ENCODE assay signal across 8 cellular contexts in the genomic region with DNA sequence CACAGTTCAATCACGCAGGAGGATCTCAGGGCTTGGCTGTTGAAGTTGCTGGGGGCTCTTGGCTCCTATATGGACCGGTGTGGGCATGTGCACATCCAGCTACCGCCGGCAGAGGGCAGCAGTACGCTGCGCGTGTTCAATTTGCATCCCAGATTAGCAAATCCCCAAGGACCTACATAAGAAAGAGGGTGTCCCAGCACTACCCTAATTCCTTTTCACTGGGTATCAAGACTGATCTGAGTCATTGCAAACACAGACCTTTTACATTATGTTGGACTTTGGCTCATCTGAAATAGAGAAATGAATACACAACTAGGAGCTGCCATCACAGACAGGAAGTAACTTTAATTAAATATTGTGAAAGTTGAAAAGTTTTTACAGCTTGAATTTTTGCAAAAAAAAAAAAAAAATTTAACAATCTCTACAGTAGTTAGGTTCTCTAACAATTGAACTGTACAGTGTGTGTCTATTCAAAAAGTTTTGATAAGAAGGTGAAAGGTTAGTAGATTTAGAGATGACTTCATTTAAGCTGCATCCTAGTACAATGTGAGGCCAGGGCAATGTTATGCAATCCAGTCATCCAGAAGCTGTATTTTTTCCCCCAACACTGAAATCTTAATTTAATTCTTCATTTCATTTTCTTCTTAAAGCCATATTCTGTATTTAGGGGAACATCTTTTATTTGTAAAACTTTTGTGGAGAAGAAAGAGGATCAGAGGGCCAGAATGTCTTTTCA.
DNase-seq lines count a peak whose midpoint lies in the region; ATAC-seq and TF ChIP-seq lines count a peak whose summit lies in the region.

No MANE protein-coding gene starts in this region.

- H3K9me2 ChIP-seq in OCI-LY7 (ENCODE audit: insufficient read depth, low read length) (no peaks in the 10 kb centered on the region), neural cell (ENCODE audit: insufficient read depth, low read length) (no peaks in the 10 kb centered on the region)

- H4K20me1 ChIP-seq in OCI-LY7 (ENCODE audit: insufficient read depth, low read length): no peaks in the 10 kb centered on the region
- H4K20me1 ChIP-seq in fibroblast of lung (ENCODE audit: control insufficient read depth, extremely low read depth, insufficient read depth, low read length): no peaks in the 10 kb centered on the region
- no peaks in the 10 kb centered on the region for H4K20me1 ChIP-seq in neural cell (ENCODE audit: insufficient read depth)

- TF ChIP-seq RAD21 in neural cell (conservative IDR thresholded peaks at IDR 0.05): peak; percentile 86

- H3K27me3 ChIP-seq in HL-60 (ENCODE audit: insufficient read depth, poor library complexity, severe bottlenecking) (peaks cover 11% of the 10 kb centered on the region), fibroblast of lung (ENCODE audit: control insufficient read depth, insufficient read depth, low read length) (no peaks in the 10 kb centered on the region), neural cell (ENCODE audit: insufficient read depth, low read depth, low read length) (peaks cover 4% of the 10 kb centered on the region), stomach (peaks cover 0 to 24% (median 0%) of the 10 kb centered on the region in 3 donors)

- TF ChIP-seq CTCF in HL-60 (IDR thresholded peaks at IDR 0.05; ENCODE audit: insufficient read depth, low read length) (peak; percentile 94), OCI-LY7 (conservative IDR thresholded peaks at IDR 0.05; ENCODE audit: low read length) (peak; percentile 100), fibroblast of lung (conservative IDR thresholded peaks at IDR 0.05 in 1 of 2, IDR thresholded peaks at IDR 0.05 in 1 of 2; ENCODE audit: low read depth in 1 of 2, low read length in 2 of 2) (peak; percentile 97 to 98), neural cell (IDR thresholded peaks at IDR 0.05; ENCODE audit: poor library complexity, severe bottlenecking) (peak; percentile 87), stomach (IDR thresholded peaks at IDR 0.05) (peak in 5 of 7 experiments; percentile 87 to 99 (median 96))

- POLR2A ChIA-PET in OCI-LY7 (lab: Charles Lee): interaction anchor here (0.6 to 1.2 kb wide), 16 partner anchors 10 to 1944 kb away, joined by 3 to 6 read pairs (median 3); no protein-coding TSS in a partner anchor

- CTCF ChIA-PET in OCI-LY7 (lab: Charles Lee; ENCODE audit: unreplicated experiment): interaction anchor here (0.6 to 2.3 kb wide), 9 partner anchors 12 to 521 kb away, joined by 3 to 17 read pairs (median 3); no protein-coding TSS in a partner anchor

- H3K9me3 ChIP-seq in OCI-LY7 (ENCODE audit: low read length) (no peaks in the 10 kb centered on the region), fibroblast of lung (ENCODE audit: control insufficient read depth, insufficient read depth, low read depth, low read length) (no peaks in the 10 kb centered on the region), neural cell (ENCODE audit: low read length) (no peaks in the 10 kb centered on the region), stomach (no peaks in the 10 kb centered on the region)

- peaks cover 8% of the 10 kb centered on the region; the same call in 1 of the 2 replicates for H3K36me3 ChIP-seq in OCI-LY7 (ENCODE audit: insufficient read depth, low read length)
- H3K36me3 ChIP-seq in fibroblast of lung (ENCODE audit: control insufficient read depth, insufficient read depth, low read length): no peaks in the 10 kb centered on the region
- peaks cover 5% of the 10 kb centered on the region for H3K36me3 ChIP-seq in neural cell (ENCODE audit: insufficient read depth, low read length)
- H3K36me3 ChIP-seq in stomach: no peaks in the 10 kb centered on the region

- BruUV-seq in OCI-LY7 (replicated peaks; lab: Mats Ljungman, UMichigan): TSS peak; percentile 50

- peak; percentile 89 for ATAC-seq in GM21360 (IDR thresholded peaks at IDR 0.05; ENCODE audit: unreplicated experiment)

- DNase-seq in D341Med (ENCODE audit: low spot score) (peak; percentile 77), HL-60 (ENCODE audit: low read depth in 1 of 2, low spot score in 1 of 2) (peak; percentile 24 to 56), OCI-LY7 (ENCODE audit: low spot score) (peak; percentile 90), fibroblast of lung (ENCODE audit: low read depth in 2 of 2) (peak; percentile 50 to 78), stomach (peak; percentile 79)
- DNase-seq in activated T-cell treated with anti-CD3 and anti-CD28 coated beads, Interleukin-2, amount 50 U/mL, for 1 hour: peak; percentile 74

- H3K79me2 ChIP-seq in OCI-LY7 (ENCODE audit: insufficient read depth, low read depth, low read length) (no peaks in the 10 kb centered on the region), fibroblast of lung (ENCODE audit: control insufficient read depth, insufficient read depth, low read length) (no peaks in the 10 kb centered on the region), neural cell (replicated peaks; ENCODE audit: insufficient read depth, low read length) (no peaks in the 10 kb centered on the region)

- TF ChIP-seq POLR2A in stomach (IDR thresholded peaks at IDR 0.05): no peak

- H3F3A ChIP-seq in neural cell (ENCODE audit: insufficient read depth, low read length, poor library complexity, severe bottlenecking): no peaks in the 10 kb centered on the region

- H3K9ac ChIP-seq in fibroblast of lung (ENCODE audit: insufficient read depth, low read length) (no peak overlapping the region), neural cell (ENCODE audit: low read length) (no peak overlapping the region)

- H3K27ac ChIP-seq in HL-60 (replicated peaks) (no peak overlapping the region), OCI-LY7 (ENCODE audit: low read depth, low read length, poor library complexity, severe bottlenecking) (peak overlapping the region; percentile 50), fibroblast of lung (ENCODE audit: insufficient read depth, low read length) (no peak overlapping the region), neural cell (ENCODE audit: low read length) (peak overlapping the region; percentile 46), stomach (no peak overlapping the region)

- TF ChIP-seq EP300 in neural cell (conservative IDR thresholded peaks at IDR 0.05; ENCODE audit: poor library complexity, severe bottlenecking): no peak
- TF ChIP-seq EP300 in stomach (IDR thresholded peaks at IDR 0.05): no peak

- H3K4me1 ChIP-seq in OCI-LY7 (ENCODE audit: insufficient read depth, low read length, poor library complexity, severe bottlenecking): peaks cover 45% of the 10 kb centered on the region
- H3K4me1 ChIP-seq in fibroblast of lung (ENCODE audit: control insufficient read depth, extremely low read depth, insufficient read depth, low read length): peaks cover 9% of the 10 kb centered on the region
- peaks cover 0 to 3% (median 1%) of the 10 kb centered on the region in 4 donors for H3K4me1 ChIP-seq in stomach

- WGBS in stomach, 5 donors: 0 to 1% (median 1%) methylated on average over 6 to 7 of the region's 7 CpGs

- H2AFZ ChIP-seq in OCI-LY7 (ENCODE audit: low read length) (peak overlapping the region; percentile 48; the same call in 1 of the 2 replicates), fibroblast of lung (ENCODE audit: low read length) (no peak overlapping the region), neural cell (ENCODE audit: low read depth, low read length) (no peak overlapping the region)

- H3K4me2 ChIP-seq in OCI-LY7 (ENCODE audit: low read length) (peak overlapping the region; percentile 46), fibroblast of lung (ENCODE audit: extremely low read depth, insufficient read depth, low read length) (no peak overlapping the region), neural cell (ENCODE audit: low read length) (no peak overlapping the region)

- intact Hi-C loops in OCI-LY7 (cut with micrococcal nuclease; ENCODE audit: unreplicated experiment) (loop anchor here (1.0 to 5.0 kb wide), 14 partner anchors 57 to 618 kb away; no protein-coding TSS in a partner anchor), stomach (cut with DNase I; ENCODE audit: low total_unique reads) (loop anchor here (2.0 to 10.0 kb wide), 2 partner anchors 411 to 521 kb away; no protein-coding TSS in a partner anchor)

- H3K4me3 ChIP-seq in HL-60 (replicated peaks; ENCODE audit: insufficient read depth, low read length): no peak overlapping the region
- no peak overlapping the region for H3K4me3 ChIP-seq in OCI-LY7 (ENCODE audit: low read depth, low read length, poor library complexity, severe bottlenecking)
- no peak overlapping the region for H3K4me3 ChIP-seq in fibroblast of lung (replicated peaks in 1 of 4; ENCODE audit: control extremely low read depth in 1 of 4, insufficient read depth in 1 of 4, low read depth in 3 of 4, low read length in 4 of 4)
- no peak overlapping the region for H3K4me3 ChIP-seq in neural cell (ENCODE audit: low read length)
- H3K4me3 ChIP-seq in stomach: no peak overlapping the region

TF ChIP-seq in neural cell, 6 proteins besides CTCF, POLR2A, EP300 and RAD21 (continues in another document):
- TF ChIP-seq SMC3 (conservative IDR thresholded peaks at IDR 0.05; ENCODE audit: poor library complexity) (peak; percentile 92), POLR2AphosphoS5 (IDR thresholded peaks at IDR 0.05) (peak; percentile 63), EZH2 (IDR thresholded peaks at IDR 0.05; ENCODE audit: borderline replicate concordance, insufficient read depth, low read length, poor library complexity, severe bottlenecking) (no peak), TAF1 (IDR thresholded peaks at IDR 0.05; ENCODE audit: low read depth) (no peak)
- TF ChIP-seq, protein P1, sequence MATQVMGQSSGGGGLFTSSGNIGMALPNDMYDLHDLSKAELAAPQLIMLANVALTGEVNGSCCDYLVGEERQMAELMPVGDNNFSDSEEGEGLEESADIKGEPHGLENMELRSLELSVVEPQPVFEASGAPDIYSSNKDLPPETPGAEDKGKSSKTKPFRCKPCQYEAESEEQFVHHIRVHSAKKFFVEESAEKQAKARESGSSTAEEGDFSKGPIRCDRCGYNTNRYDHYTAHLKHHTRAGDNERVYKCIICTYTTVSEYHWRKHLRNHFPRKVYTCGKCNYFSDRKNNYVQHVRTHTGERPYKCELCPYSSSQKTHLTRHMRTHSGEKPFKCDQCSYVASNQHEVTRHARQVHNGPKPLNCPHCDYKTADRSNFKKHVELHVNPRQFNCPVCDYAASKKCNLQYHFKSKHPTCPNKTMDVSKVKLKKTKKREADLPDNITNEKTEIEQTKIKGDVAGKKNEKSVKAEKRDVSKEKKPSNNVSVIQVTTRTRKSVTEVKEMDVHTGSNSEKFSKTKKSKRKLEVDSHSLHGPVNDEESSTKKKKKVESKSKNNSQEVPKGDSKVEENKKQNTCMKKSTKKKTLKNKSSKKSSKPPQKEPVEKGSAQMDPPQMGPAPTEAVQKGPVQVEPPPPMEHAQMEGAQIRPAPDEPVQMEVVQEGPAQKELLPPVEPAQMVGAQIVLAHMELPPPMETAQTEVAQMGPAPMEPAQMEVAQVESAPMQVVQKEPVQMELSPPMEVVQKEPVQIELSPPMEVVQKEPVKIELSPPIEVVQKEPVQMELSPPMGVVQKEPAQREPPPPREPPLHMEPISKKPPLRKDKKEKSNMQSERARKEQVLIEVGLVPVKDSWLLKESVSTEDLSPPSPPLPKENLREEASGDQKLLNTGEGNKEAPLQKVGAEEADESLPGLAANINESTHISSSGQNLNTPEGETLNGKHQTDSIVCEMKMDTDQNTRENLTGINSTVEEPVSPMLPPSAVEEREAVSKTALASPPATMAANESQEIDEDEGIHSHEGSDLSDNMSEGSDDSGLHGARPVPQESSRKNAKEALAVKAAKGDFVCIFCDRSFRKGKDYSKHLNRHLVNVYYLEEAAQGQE (IDR thresholded peaks at IDR 0.05; ENCODE audit: borderline replicate concordance): no peak

Comparison
In these comparisons a context has a peak if more than half of its experiments do, and no peak if none do; other contexts are left out.
1. DNase-seq: peak in every context shown above with its lines; median percentile 90 in OCI-LY7; 79 in stomach; 77 in D341Med; 74 in activated T-cell treated with anti-CD3 and anti-CD28 coated beads, Interleukin-2, amount 50 U/mL, for 1 hour; 64 in fibroblast of lung; 40 in HL-60.
2. H3K27ac ChIP-seq: peak in OCI-LY7 (single experiment) and neural cell (single experiment); none in HL-60 (single experiment), fibroblast of lung (single experiment) and stomach (0 of 5).
3. Peak in every context shown above with its lines, with median percentiles within 50 percentile points of each other: CTCF ChIP-seq.